In genomic region chr3:132360717-132361116, GRCh38 we compare ENCODE assay signal across 34 cellular contexts. TPM values are rescaled to one million over a fixed set of nuclear protein-coding genes. Genes with fewer than 3 reads are reported as not detected.
"Had no signal": no experiment of that assay in that cellular context is flagged by ENCODE, and none has a peak within 500 bp of the region (broad histone marks: within the 10 kb centered on the region; RNA-seq: fewer than 3 reads in every experiment).

No MANE protein-coding gene starts in this region.

- H3K27me3 ChIP-seq: adrenal gland, body of pancreas, cardiac muscle cell, colonic mucosa had no signal

- H3K9me3 ChIP-seq: adrenal gland, body of pancreas, colonic mucosa had no signal

- H3K4me1 ChIP-seq: adrenal gland, body of pancreas, colonic mucosa had no signal

- H3K4me3 ChIP-seq: adrenal gland, body of pancreas, cardiac muscle cell, colonic mucosa had no signal

- H3K36me3 ChIP-seq: adrenal gland, colonic mucosa had no signal

- DNase-seq: activated CD4-positive, alpha-beta memory T cell treated with anti-CD3 and anti-CD28 coated beads for 36 hours; activated CD4-positive, alpha-beta T cell treated with anti-CD3 and anti-CD28 coated beads for 36 hours; activated CD4-positive, alpha-beta T cell treated with anti-CD3 and anti-CD28 coated beads, Interleukin-2, amount 10 ng/mL, durations not matched to agents 24 days and 14 days; activated CD4-positive, CD25-positive, alpha-beta regulatory T cell; activated CD4-positive, CD25-positive, alpha-beta regulatory T cell treated with anti-CD3 and anti-CD28 coated beads, Interleukin-2, amount 50 U/mL, for 72 hours; activated CD8-positive, alpha-beta memory T cell treated with anti-CD3 and anti-CD28 coated beads, Interleukin-2, amount 10 ng/mL, durations not matched to agents 7 days and 5 days; activated CD8-positive, alpha-beta memory T cell treated with anti-CD3 and anti-CD28 coated beads, Interleukin-2, amount 50 U/mL, for 4 hours; activated CD8-positive, alpha-beta T cell treated with anti-CD3 and anti-CD28 coated beads, Interleukin-2, amount 10 ng/mL, durations not matched to agents 7 days and 5 days; activated effector memory CD4-positive, alpha-beta T cell treated with anti-CD3 and anti-CD28 coated beads, Interleukin-2, amount 50 U/mL, for 16 hours; activated naive CD4-positive, alpha-beta T cell treated with anti-CD3 and anti-CD28 coated beads for 36 hours; activated naive CD8-positive, alpha-beta T cell treated with anti-CD3 and anti-CD28 coated beads for 36 hours; activated naive CD8-positive, alpha-beta T cell treated with anti-CD3 and anti-CD28 coated beads, Interleukin-2, amount 50 U/mL, for 24 hours; activated T-cell treated with anti-CD3 and anti-CD28 coated beads, Interleukin-2, amount 50 U/mL, for 1 hour; activated T-cell treated with anti-CD3 and anti-CD28 coated beads, Interleukin-2, amount 50 U/mL, for 48 hours; adrenal gland; amygdala; aorta; body of pancreas; central memory CD4-positive, alpha-beta T cell; cerebellar nuclear complex; colonic mucosa; effector CD8-positive, alpha-beta T cell; foreskin fibroblast; T-helper 1 cell; T-helper 17 cell; T1000 had no signal

- H3K27ac ChIP-seq: adrenal gland, body of pancreas, cardiac muscle cell, colonic mucosa, epithelial cell of prostate had no signal

- ATAC-seq: activated CD4-positive, alpha-beta T cell treated with anti-CD3 and anti-CD28 coated beads for 36 hours; activated CD8-positive, alpha-beta memory T cell treated with anti-CD3 and anti-CD28 coated beads, Interleukin-2, amount 10 ng/mL, durations not matched to agents 7 days and 5 days; activated CD8-positive, alpha-beta T cell treated with anti-CD3 and anti-CD28 coated beads, Interleukin-2, amount 10 ng/mL, durations not matched to agents 7 days and 5 days; activated naive CD8-positive, alpha-beta T cell treated with anti-CD3 and anti-CD28 coated beads, Interleukin-2, amount 50 U/mL, for 24 hours; body of pancreas; T-helper 17 cell had no signal

RNA-seq across cellular contexts. Expression of gene ACP3, which starts 43.5 kb away (rescaled TPM):
- total RNA-seq: activated CD4-positive, alpha-beta memory T cell treated with anti-CD3 and anti-CD28 coated beads for 36 hours; activated CD4-positive, alpha-beta T cell treated with anti-CD3 and anti-CD28 coated beads for 36 hours; activated CD4-positive, alpha-beta T cell treated with anti-CD3 and anti-CD28 coated beads, Interleukin-2, amount 10 ng/mL, durations not matched to agents 24 days and 14 days; activated CD8-positive, alpha-beta memory T cell treated with anti-CD3 and anti-CD28 coated beads for 36 hours; activated CD8-positive, alpha-beta memory T cell treated with anti-CD3 and anti-CD28 coated beads, Interleukin-2, amount 10 ng/mL, durations not matched to agents 7 days and 5 days; activated CD8-positive, alpha-beta T cell treated with anti-CD3 and anti-CD28 coated beads, Interleukin-2, amount 10 ng/mL, durations not matched to agents 7 days and 5 days; activated naive CD4-positive, alpha-beta T cell treated with anti-CD3 and anti-CD28 coated beads for 36 hours; activated naive CD8-positive, alpha-beta T cell treated with anti-CD3 and anti-CD28 coated beads for 36 hours; activated T-helper 1 cell treated with anti-CD3 and anti-CD28 coated beads, Interleukin-12 subunit alpha, Interleukin-12 subunit beta, Interleukin-2, Interleukin-4 antibody, amounts not matched to agents 30 ng/mL and 10 ng/mL and 1 ng/mL, durations not matched to agents 14 hours and 24 hours and 36 hours; activated T-helper 2 cell treated with anti-CD3 and anti-CD28 coated beads, Interferon-gamma antibody, Interleukin-2, Interleukin-4, amounts not matched to agents 10 μg/mL and 5 μg/mL and 100 μg/mL, durations not matched to agents 14 hours and 24 hours and 36 hours; dermis microvascular lymphatic vessel endothelial cell; endothelial cell of umbilical vein; frontal cortex had no signal
- polyA plus RNA-seq: endothelial cell of umbilical vein had no signal
